Comparison of ENCODE assay signal across 15 cellular contexts in the genomic region with DNA sequence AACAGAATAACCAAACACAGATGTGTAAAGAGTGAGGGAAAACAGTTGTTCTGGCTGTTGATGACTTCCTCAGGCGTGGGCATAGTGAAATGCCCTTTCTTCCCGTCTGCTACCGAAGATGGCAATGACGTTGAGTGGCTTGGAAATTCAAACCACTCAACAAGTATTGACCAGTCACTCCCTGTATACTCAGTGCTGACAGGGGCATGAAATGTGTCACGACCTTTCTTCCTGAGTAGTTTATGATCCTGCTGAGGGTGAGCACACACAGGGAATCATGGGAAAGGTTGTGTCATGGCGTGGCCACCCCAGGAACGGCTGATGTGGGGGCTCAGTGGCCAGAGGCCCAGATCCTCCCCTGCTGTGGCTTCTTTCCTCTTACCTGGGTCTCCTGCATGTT.
"Had no signal": no experiment of that assay in that cellular context is flagged by ENCODE, and none has a peak within 500 bp of the region (broad histone marks: within the 10 kb centered on the region; RNA-seq: fewer than 3 reads in every experiment).

No MANE protein-coding gene starts in this region.

- H3K4me1 ChIP-seq: colonic mucosa, psoas muscle, right lobe of liver had no signal

- H3K9me3 ChIP-seq: colonic mucosa, gastroesophageal sphincter, psoas muscle, right lobe of liver, tibial nerve had no signal

- H3K27me3 ChIP-seq: colonic mucosa, gastroesophageal sphincter, tibial nerve had no signal

- H3K36me3 ChIP-seq: colonic mucosa, gastroesophageal sphincter, right lobe of liver, tibial nerve had no signal

- H3K4me3 ChIP-seq: colonic mucosa, gastroesophageal sphincter, psoas muscle, right lobe of liver, tibial nerve had no signal

- H3K27ac ChIP-seq: colonic mucosa, gastroesophageal sphincter, psoas muscle, right lobe of liver, tibial nerve had no signal

- ATAC-seq: gastroesophageal sphincter; psoas muscle; right lobe of liver; stimulated activated memory B cell treated with anti-CD40 and anti-IgM and Interleukin-4, amounts not matched to agents 10 μg/mL and 1 μg/mL and 100 μg/mL, for 72 hours had no signal

- DNase-seq: activated CD4-positive, alpha-beta T cell treated with anti-CD3 and anti-CD28 coated beads, Interleukin-2, amount 50 U/mL, for 48 hours; activated CD4-positive, CD25-positive, alpha-beta regulatory T cell treated with anti-CD3 and anti-CD28 coated beads, Interleukin-2, amount 50 U/mL, for 72 hours; activated gamma-delta T cell; activated naive CD8-positive, alpha-beta T cell treated with anti-CD3 and anti-CD28 coated beads for 36 hours; activated T-cell treated with anti-CD3 and anti-CD28 coated beads, Interleukin-2, amount 50 U/mL, for 48 hours; colonic mucosa; effector CD4-positive, alpha-beta T cell; kidney; psoas muscle; right lobe of liver; stimulated activated CD4-positive, alpha-beta T cell treated with anti-CD3 and anti-CD28 coated beads, Interleukin-1b, Interleukin-23, amount 100 ng/mL, for 48 hours; T-helper 2 cell had no signal
